In genomic region chr4:164012396-164013027, GRCh38 we compare ENCODE assay signal across 8 cellular contexts.
DNase-seq lines count a peak whose midpoint lies in the region; ATAC-seq and TF ChIP-seq lines count a peak whose summit lies in the region.

No MANE protein-coding gene starts in this region.

- intact Hi-C loops in left ventricle myocardium inferior (cut with micrococcal nuclease) = no loop called here
- intact Hi-C loops in Right ventricle myocardium inferior (cut with DNase I) = no loop called here

- no peaks in the 10 kb centered on the region for H3K36me3 Mint-ChIP-seq in osteocyte (ENCODE audit: unreplicated experiment)

- peak; percentile 36 for DNase-seq in NCI-H1417 treated with DMSO at 0.1 percent for 48 hours (lab: John Stamatoyannopoulos, UW)
- DNase-seq in astrocyte of the cerebellum (ENCODE audit: low read depth) = peak; percentile 23
- no peak for DNase-seq in osteocyte (ENCODE audit: extremely low spot score, unreplicated experiment)
- no peak for DNase-seq in cortex of kidney (lab: John Stamatoyannopoulos, UW)
- no peak for DNase-seq in left ventricle myocardium inferior
- DNase-seq in Right ventricle myocardium inferior (ENCODE audit: missing footprints) = no peak

- no peaks in the 10 kb centered on the region for H3K4me1 Mint-ChIP-seq in osteocyte (ENCODE audit: unreplicated experiment)

- peaks cover 8% of the 10 kb centered on the region for H3K27me3 Mint-ChIP-seq in osteocyte (ENCODE audit: unreplicated experiment)

- H3K36me3 ChIP-seq in left ventricle myocardium inferior = no peaks in the 10 kb centered on the region

- H3K4me3 Mint-ChIP-seq in osteocyte (ENCODE audit: unreplicated experiment) = no peak overlapping the region

- no peak overlapping the region for H3K4me3 ChIP-seq in astrocyte of the cerebellum (ENCODE audit: low read depth, low read length)
- no peak overlapping the region for H3K4me3 ChIP-seq in left ventricle myocardium inferior

- H3K4me1 ChIP-seq in left ventricle myocardium inferior = no peaks in the 10 kb centered on the region

- H3K27ac Mint-ChIP-seq in osteocyte (ENCODE audit: unreplicated experiment) = no peak overlapping the region

- peaks cover 29% of the 10 kb centered on the region for H3K9me3 ChIP-seq in left ventricle myocardium inferior (replicated peaks)

- ATAC-seq in GM21717 (IDR thresholded peaks at IDR 0.05; ENCODE audit: unreplicated experiment) (peak; percentile 76), Right ventricle myocardium inferior (no peak)

- H3K27me3 ChIP-seq in left ventricle myocardium inferior (ENCODE audit: low read depth) = no peaks in the 10 kb centered on the region

- H3K9me3 Mint-ChIP-seq in osteocyte (ENCODE audit: unreplicated experiment) = peaks cover 17% of the 10 kb centered on the region

- H3K27ac ChIP-seq in left ventricle myocardium inferior (replicated peaks) = no peak overlapping the region

- TF ChIP-seq CTCF in GM12872 (IDR thresholded peaks at IDR 0.05; ENCODE audit: insufficient read depth, low read depth, low read length) (peak; percentile 64), astrocyte of the cerebellum (IDR thresholded peaks at IDR 0.05; ENCODE audit: low read depth, low read length, missing control alignments) (peak; percentile 72), osteocyte (IDR thresholded peaks at IDR 0.05) (peak; percentile 54), left ventricle myocardium inferior (IDR thresholded peaks at IDR 0.05; ENCODE audit: borderline replicate concordance) (no peak)

- in situ Hi-C loops in astrocyte of the cerebellum (cut with HindIII; ENCODE audit: low sequenced_read_pairs) = loop anchor here (25.0 kb wide), 1 partner anchor 450 kb away; no protein-coding TSS in a partner anchor

Comparison
In these comparisons a context has a peak if more than half of its experiments do, and no peak if none do; other contexts are left out.
1. DNase-seq: peak in NCI-H1417 treated with DMSO at 0.1 percent for 48 hours (single experiment) and astrocyte of the cerebellum (single experiment); none in osteocyte (single experiment), cortex of kidney (single experiment), left ventricle myocardium inferior (single experiment) and Right ventricle myocardium inferior (single experiment).